Comparison of ENCODE assay signal across 13 cellular contexts in genomic region chr3:135137296-135137695, GRCh38.
DNase-seq lines count a peak whose midpoint lies in the region; ATAC-seq and TF ChIP-seq lines count a peak whose summit lies in the region.
"Had no signal": no experiment of that assay in that cellular context is flagged by ENCODE, and none has a peak within 500 bp of the region (broad histone marks: within the 10 kb centered on the region; RNA-seq: fewer than 3 reads in every experiment).

No MANE protein-coding gene starts in this region.

- H3K27ac ChIP-seq in gastrocnemius medialis, result peak overlapping the region; percentile 78 to 88 (median 82)
- no peak overlapping the region for H3K27ac ChIP-seq in upper lobe of left lung
- H3K27ac ChIP-seq: C4-2B had no signal

- H3K9me3 Mint-ChIP-seq in activated CD8-positive, alpha-beta memory T cell treated with anti-CD3 and anti-CD28 coated beads, Interleukin-2, amount 10 ng/mL, durations not matched to agents 7 days and 5 days (ENCODE audit: low read depth), result no peaks in the 10 kb centered on the region
- H3K9me3 Mint-ChIP-seq in HFFc6, result peaks cover 5% of the 10 kb centered on the region
- H3K9me3 Mint-ChIP-seq: CD4-positive, alpha-beta T cell; H9 had no signal

- peaks cover 48% of the 10 kb centered on the region for H3K4me1 Mint-ChIP-seq in activated CD8-positive, alpha-beta memory T cell treated with anti-CD3 and anti-CD28 coated beads, Interleukin-2, amount 10 ng/mL, durations not matched to agents 7 days and 5 days
- H3K4me1 Mint-ChIP-seq in HFFc6 (ENCODE audit: low read depth), result no peaks in the 10 kb centered on the region

- no peak overlapping the region for H3K4me3 Mint-ChIP-seq in activated CD8-positive, alpha-beta memory T cell treated with anti-CD3 and anti-CD28 coated beads, Interleukin-2, amount 10 ng/mL, durations not matched to agents 7 days and 5 days
- no peak overlapping the region for H3K4me3 Mint-ChIP-seq in HFFc6
- H3K4me3 Mint-ChIP-seq: CD4-positive, alpha-beta T cell; H9 had no signal

- H3K4me3 ChIP-seq in gastrocnemius medialis, result no peak overlapping the region
- H3K4me3 ChIP-seq in upper lobe of left lung, result no peak overlapping the region

- no peak for DNase-seq in activated CD8-positive, alpha-beta memory T cell treated with anti-CD3 and anti-CD28 coated beads, Interleukin-2, amount 10 ng/mL, durations not matched to agents 7 days and 5 days
- no peak for DNase-seq in activated CD8-positive, alpha-beta memory T cell treated with anti-CD3 and anti-CD28 coated beads, Interleukin-2, amount 50 U/mL, for 4 hours
- DNase-seq in kidney tubule cell (ENCODE audit: low spot score), result peak; percentile 23
- DNase-seq in gastrocnemius medialis, result no peak
- no peak for DNase-seq in upper lobe of left lung
- DNase-seq in HFFc6, result no peak
- DNase-seq: ACHN; AML-193; Caco-2; CD4-positive, alpha-beta T cell; H9 had no signal

- H3K9me3 ChIP-seq in gastrocnemius medialis (no peaks in the 10 kb centered on the region), upper lobe of left lung (no peaks in the 10 kb centered on the region)
- H3K9me3 ChIP-seq: Caco-2 had no signal

- H3K27me3 ChIP-seq in gastrocnemius medialis (no peaks in the 10 kb centered on the region), upper lobe of left lung (no peaks in the 10 kb centered on the region)

- intact Hi-C loops in gastrocnemius medialis (cut with DNase I; ENCODE audit: low total_unique reads), result loop anchor here (2.0 to 5.0 kb wide), 3 partner anchors 80 to 830 kb away; partner anchors contain the start of gene PPP2R3A

- H3K4me1 ChIP-seq in gastrocnemius medialis, result peaks cover 31 to 34% of the 10 kb centered on the region in 2 donors
- no peaks in the 10 kb centered on the region for H3K4me1 ChIP-seq in upper lobe of left lung
- H3K4me1 ChIP-seq: Caco-2 had no signal

- no peak for TF ChIP-seq CTCF in gastrocnemius medialis (IDR thresholded peaks at IDR 0.05 in 4 of 5, conservative IDR thresholded peaks at IDR 0.05 in 1 of 5)
- TF ChIP-seq CTCF in upper lobe of left lung (IDR thresholded peaks at IDR 0.05), result no peak
- no peak for TF ChIP-seq CTCF in HFFc6 (IDR thresholded peaks at IDR 0.05)

- CTCF ChIA-PET in activated CD8-positive, alpha-beta memory T cell treated with anti-CD3 and anti-CD28 coated beads, Interleukin-2, amount 10 ng/mL, durations not matched to agents 7 days and 5 days (lab: Charles Lee), result interaction anchor here (1.8 kb wide), 1 partner anchor 343 kb away, joined by 4 read pairs; the partner anchor contains the start of gene EPHB1

- in situ Hi-C loops in gastrocnemius medialis (cut with MboI; ENCODE audit: low sequenced_read_pairs in 4 of 4), result no loop called here

- H3K36me3 ChIP-seq in gastrocnemius medialis (no peaks in the 10 kb centered on the region), upper lobe of left lung (no peaks in the 10 kb centered on the region)

- WGBS in upper lobe of left lung, 2 donors, result 73 to 77% methylated on average over 2 of the region's 2 CpGs

- no peak for ATAC-seq in activated CD8-positive, alpha-beta memory T cell treated with anti-CD3 and anti-CD28 coated beads, Interleukin-2, amount 10 ng/mL, durations not matched to agents 7 days and 5 days
- ATAC-seq in gastrocnemius medialis (peak; percentile 21 to 38), upper lobe of left lung (ENCODE audit: low FRiP score in 2 of 2) (no peak)
- ATAC-seq: HepG2 had no signal

- TF ChIP-seq POLR2A in gastrocnemius medialis (IDR thresholded peaks at IDR 0.05) (no peak), upper lobe of left lung (IDR thresholded peaks at IDR 0.05) (no peak)

- no peak for TF ChIP-seq EP300 in upper lobe of left lung (IDR thresholded peaks at IDR 0.05)

- H3K27me3 Mint-ChIP-seq in activated CD8-positive, alpha-beta memory T cell treated with anti-CD3 and anti-CD28 coated beads, Interleukin-2, amount 10 ng/mL, durations not matched to agents 7 days and 5 days, result peaks cover 2% of the 10 kb centered on the region
- H3K27me3 Mint-ChIP-seq in HFFc6 (ENCODE audit: insufficient read depth), result peaks cover 2% of the 10 kb centered on the region; the same call in 1 of the 2 replicates
- H3K27me3 Mint-ChIP-seq: CD4-positive, alpha-beta T cell had no signal

- H3K36me3 Mint-ChIP-seq in activated CD8-positive, alpha-beta memory T cell treated with anti-CD3 and anti-CD28 coated beads, Interleukin-2, amount 10 ng/mL, durations not matched to agents 7 days and 5 days, result no peaks in the 10 kb centered on the region
- H3K36me3 Mint-ChIP-seq in HFFc6 (ENCODE audit: low read depth), result no peaks in the 10 kb centered on the region

- H3K27ac Mint-ChIP-seq in activated CD8-positive, alpha-beta memory T cell treated with anti-CD3 and anti-CD28 coated beads, Interleukin-2, amount 10 ng/mL, durations not matched to agents 7 days and 5 days, result peak overlapping the region; percentile 78
- H3K27ac Mint-ChIP-seq in HFFc6, result no peak overlapping the region
- H3K27ac Mint-ChIP-seq: CD4-positive, alpha-beta T cell; H9 had no signal

Comparison
In these comparisons a context has a peak if more than half of its experiments do, and no peak if none do; other contexts are left out.
1. ATAC-seq: peak in gastrocnemius medialis (2 of 2); none in activated CD8-positive, alpha-beta memory T cell treated with anti-CD3 and anti-CD28 coated beads, Interleukin-2, amount 10 ng/mL, durations not matched to agents 7 days and 5 days (single experiment) and upper lobe of left lung (0 of 2).
2. H3K27ac ChIP-seq: peak in gastrocnemius medialis (4 of 4); none in upper lobe of left lung (0 of 4).